22 cellular contexts compared by ENCODE assay signal in genomic region chr1:90204036-90204594, GRCh38.
"Had no signal": no experiment of that assay in that cellular context is flagged by ENCODE, and none has a peak within 500 bp of the region (broad histone marks: within the 10 kb centered on the region; RNA-seq: fewer than 3 reads in every experiment).

No MANE protein-coding gene starts in this region.

- H3K36me3 Mint-ChIP-seq: activated CD8-positive, alpha-beta memory T cell treated with anti-CD3 and anti-CD28 coated beads, Interleukin-2, amount 10 ng/mL, durations not matched to agents 7 days and 5 days; activated naive CD4-positive, alpha-beta T cell treated with anti-CD3 and anti-CD28 coated beads, Interleukin-2, amount 50 U/mL, for 72 hours; naive thymus-derived CD4-positive, alpha-beta T cell had no signal

- H3K36me3 ChIP-seq: ascending aorta, right atrium auricular region, thoracic aorta, upper lobe of left lung had no signal

- H3K4me1 ChIP-seq: ascending aorta, right atrium auricular region, upper lobe of left lung had no signal

- H3K4me1 Mint-ChIP-seq: activated CD8-positive, alpha-beta memory T cell treated with anti-CD3 and anti-CD28 coated beads, Interleukin-2, amount 10 ng/mL, durations not matched to agents 7 days and 5 days; naive thymus-derived CD4-positive, alpha-beta T cell; T-helper 17 cell had no signal

- H3K9me3 ChIP-seq: ascending aorta, right atrium auricular region, thoracic aorta, upper lobe of left lung had no signal

- H3K27ac Mint-ChIP-seq: activated CD8-positive, alpha-beta memory T cell treated with anti-CD3 and anti-CD28 coated beads, Interleukin-2, amount 10 ng/mL, durations not matched to agents 7 days and 5 days; activated CD8-positive, alpha-beta T cell treated with anti-CD3 and anti-CD28 coated beads for 36 hours; activated naive CD4-positive, alpha-beta T cell treated with anti-CD3 and anti-CD28 coated beads, Interleukin-2, amount 50 U/mL, for 72 hours; naive thymus-derived CD4-positive, alpha-beta T cell; T-helper 17 cell had no signal

- DNase-seq: activated CD4-positive, alpha-beta T cell treated with anti-CD3 and anti-CD28 coated beads for 48 hours; activated CD8-positive, alpha-beta memory T cell treated with anti-CD3 and anti-CD28 coated beads, Interleukin-2, amount 10 ng/mL, durations not matched to agents 7 days and 5 days; activated CD8-positive, alpha-beta T cell treated with anti-CD3 and anti-CD28 coated beads for 36 hours; activated T-cell treated with anti-CD3 and anti-CD28 coated beads, Interleukin-2, amount 50 U/mL, for 1 hour; central memory CD4-positive, alpha-beta T cell; dermis blood vessel endothelial cell; effector CD8-positive, alpha-beta T cell; glutamatergic neuron; hippocampal formation; kidney glomerular epithelial cell; mesenchymal stem cell; naive thymus-derived CD4-positive, alpha-beta T cell; stimulated activated CD4-positive, alpha-beta T cell treated with anti-CD3 and anti-CD28 coated beads, Interleukin-4, amount 100 ng/mL, for 24 hours; stimulated activated naive CD4-positive, alpha-beta T cell treated with Interleukin-2 at 50 U/mL for 16 hours; SW 1271; T-helper 17 cell; upper lobe of left lung had no signal

- H3K27me3 Mint-ChIP-seq: activated CD8-positive, alpha-beta memory T cell treated with anti-CD3 and anti-CD28 coated beads, Interleukin-2, amount 10 ng/mL, durations not matched to agents 7 days and 5 days had no signal

- H3K4me3 Mint-ChIP-seq: activated CD8-positive, alpha-beta memory T cell treated with anti-CD3 and anti-CD28 coated beads, Interleukin-2, amount 10 ng/mL, durations not matched to agents 7 days and 5 days; activated CD8-positive, alpha-beta T cell treated with anti-CD3 and anti-CD28 coated beads for 36 hours; naive thymus-derived CD4-positive, alpha-beta T cell; neural crest cell; T-helper 17 cell had no signal

- ATAC-seq: activated CD8-positive, alpha-beta memory T cell treated with anti-CD3 and anti-CD28 coated beads, Interleukin-2, amount 10 ng/mL, durations not matched to agents 7 days and 5 days; activated CD8-positive, alpha-beta T cell treated with anti-CD3 and anti-CD28 coated beads for 36 hours; activated naive CD4-positive, alpha-beta T cell treated with anti-CD3 and anti-CD28 coated beads, Interleukin-2, amount 50 U/mL, for 72 hours; naive thymus-derived CD4-positive, alpha-beta T cell; T-helper 17 cell had no signal

- H3K27me3 ChIP-seq: ascending aorta, right atrium auricular region, upper lobe of left lung had no signal

- H3K9me3 Mint-ChIP-seq: activated CD8-positive, alpha-beta T cell treated with anti-CD3 and anti-CD28 coated beads for 36 hours; activated naive CD4-positive, alpha-beta T cell treated with anti-CD3 and anti-CD28 coated beads, Interleukin-2, amount 50 U/mL, for 72 hours; neural crest cell had no signal

- H3K4me3 ChIP-seq: ascending aorta, right atrium auricular region, thoracic aorta, upper lobe of left lung had no signal

- H3K27ac ChIP-seq: ascending aorta, right atrium auricular region, thoracic aorta, upper lobe of left lung had no signal
